8 cellular contexts compared by ENCODE assay signal in genomic region chr21:43810505-43811261, GRCh38. TPM values are rescaled to one million over a fixed set of nuclear protein-coding genes. Genes with fewer than 3 reads are reported as not detected.
DNase-seq lines count a peak whose midpoint lies in the region; ATAC-seq and TF ChIP-seq lines count a peak whose summit lies in the region.

No MANE protein-coding gene starts in this region.

- DNase-seq in NCI-H774 (lab: John Stamatoyannopoulos, UW), result peak; percentile 44
- peak; percentile 93 for DNase-seq in activated CD4-positive, alpha-beta memory T cell treated with anti-CD3 and anti-CD28 coated beads for 36 hours
- peak in 9 of 10 donors; percentile 71 to 87 (median 83) for DNase-seq in dorsolateral prefrontal cortex
- peak; percentile 82 for DNase-seq in medulla oblongata (ENCODE audit: extremely low spot score)
- peak; percentile 63 for DNase-seq in stimulated activated CD8-positive, alpha-beta memory T cell treated with anti-CD3 and anti-CD28 coated beads, Interleukin-12 subunit alpha, Interleukin-12 subunit beta, amount 100 ng/mL, for 4 hours (ENCODE audit: low read depth)

- peak overlapping the region in 22 of 59 donors; percentile 1 to 43 (median 20) for H3K4me3 ChIP-seq in dorsolateral prefrontal cortex

- H3K36me3 Mint-ChIP-seq in activated CD4-positive, alpha-beta memory T cell treated with anti-CD3 and anti-CD28 coated beads for 36 hours, result peaks cover 4% of the 10 kb centered on the region

- CTCF ChIA-PET in activated CD4-positive, alpha-beta memory T cell treated with anti-CD3 and anti-CD28 coated beads for 36 hours (lab: Charles Lee), result interaction anchor here (0.5 to 3.8 kb wide), 16 partner anchors 23 to 248 kb away, joined by 3 to 22 read pairs (median 4); no protein-coding TSS in a partner anchor

- H3K9me3 Mint-ChIP-seq in activated CD4-positive, alpha-beta memory T cell treated with anti-CD3 and anti-CD28 coated beads for 36 hours, result no peaks in the 10 kb centered on the region

- H3K27me3 ChIP-seq in dorsolateral prefrontal cortex, result no peaks in the 10 kb centered on the region

- ATAC-seq in HG03354 (IDR thresholded peaks at IDR 0.05; ENCODE audit: poor library complexity, severe bottlenecking, unreplicated experiment), result peak; percentile 77

- H3K27ac ChIP-seq in 22Rv1, result no peak overlapping the region
- H3K27ac ChIP-seq in dorsolateral prefrontal cortex, result peak overlapping the region in 3 of 59 donors; percentile 3 to 71 (median 53)

- no peak overlapping the region for H3K27ac Mint-ChIP-seq in activated CD4-positive, alpha-beta memory T cell treated with anti-CD3 and anti-CD28 coated beads for 36 hours

- H3K4me3 Mint-ChIP-seq in activated CD4-positive, alpha-beta memory T cell treated with anti-CD3 and anti-CD28 coated beads for 36 hours, result no peak overlapping the region

- H3K4me1 Mint-ChIP-seq in activated CD4-positive, alpha-beta memory T cell treated with anti-CD3 and anti-CD28 coated beads for 36 hours (ENCODE audit: low read depth), result peaks cover 7% of the 10 kb centered on the region

- TF ChIP-seq CTCF in 22Rv1 (IDR thresholded peaks at IDR 0.05) (peak; percentile 91), dorsolateral prefrontal cortex (IDR thresholded peaks at IDR 0.05 in 54 of 56, conservative IDR thresholded peaks at IDR 0.05 in 2 of 56; ENCODE audit: low read depth in 1 of 56, partially characterized antibody in 56 of 56) (peak; percentile 73 to 96 (median 93))

- TF ChIP-seq POLR2A in GM15510 (IDR thresholded peaks at IDR 0.05; ENCODE audit: borderline replicate concordance, extremely low read depth, insufficient read length), result peak; percentile 21

- no peaks in the 10 kb centered on the region for H3K27me3 Mint-ChIP-seq in activated CD4-positive, alpha-beta memory T cell treated with anti-CD3 and anti-CD28 coated beads for 36 hours

- intact Hi-C loops in activated CD4-positive, alpha-beta memory T cell treated with anti-CD3 and anti-CD28 coated beads for 36 hours (cut with micrococcal nuclease), result loop anchor here (1.0 kb wide), 2 partner anchors 129 to 165 kb away; no protein-coding TSS in a partner anchor
- intact Hi-C loops in dorsolateral prefrontal cortex (cut with DNase I), result loop anchor here (1.0 to 10.0 kb wide), 5 partner anchors 127 to 514 kb away; no protein-coding TSS in a partner anchor

- POLR2A ChIA-PET in activated CD4-positive, alpha-beta memory T cell treated with anti-CD3 and anti-CD28 coated beads for 36 hours (lab: Charles Lee), result interaction anchor here (0.5 to 1.1 kb wide), 2 partner anchors 111 to 165 kb away, joined by 3 to 4 read pairs; no protein-coding TSS in a partner anchor

RNA-seq across cellular contexts. Expression of gene RRP1, which starts 21.3 kb away (rescaled TPM):
- 10 to 100 TPM; 42.7 to 47.8 TPM for total RNA-seq in activated CD4-positive, alpha-beta memory T cell treated with anti-CD3 and anti-CD28 coated beads for 36 hours
- 10 to 100 TPM; 22.5 to 48.3 (median 31.5) TPM for total RNA-seq in dorsolateral prefrontal cortex

RNA-seq across cellular contexts. Expression of gene CSTB, which starts 34.6 kb away (rescaled TPM):
- total RNA-seq in activated CD4-positive, alpha-beta memory T cell treated with anti-CD3 and anti-CD28 coated beads for 36 hours, result 10 to 100 TPM; 40.1 to 42.3 TPM
- 10 to 100 TPM; 21.2 to 46.5 (median 30.9) TPM for total RNA-seq in dorsolateral prefrontal cortex

RNA-seq across cellular contexts. Expression of gene AGPAT3, which starts 54.3 kb away (rescaled TPM):
- total RNA-seq in activated CD4-positive, alpha-beta memory T cell treated with anti-CD3 and anti-CD28 coated beads for 36 hours, result 10 to 100 TPM; 71.4 to 82.4 TPM
- 100 to 1,000 TPM in 106 of 120 experiments, 10 to 100 TPM in 14; 89.4 to 157 (median 110) TPM for total RNA-seq in dorsolateral prefrontal cortex
